ENCODE assay signal across 1 cellular context in the genomic region with DNA sequence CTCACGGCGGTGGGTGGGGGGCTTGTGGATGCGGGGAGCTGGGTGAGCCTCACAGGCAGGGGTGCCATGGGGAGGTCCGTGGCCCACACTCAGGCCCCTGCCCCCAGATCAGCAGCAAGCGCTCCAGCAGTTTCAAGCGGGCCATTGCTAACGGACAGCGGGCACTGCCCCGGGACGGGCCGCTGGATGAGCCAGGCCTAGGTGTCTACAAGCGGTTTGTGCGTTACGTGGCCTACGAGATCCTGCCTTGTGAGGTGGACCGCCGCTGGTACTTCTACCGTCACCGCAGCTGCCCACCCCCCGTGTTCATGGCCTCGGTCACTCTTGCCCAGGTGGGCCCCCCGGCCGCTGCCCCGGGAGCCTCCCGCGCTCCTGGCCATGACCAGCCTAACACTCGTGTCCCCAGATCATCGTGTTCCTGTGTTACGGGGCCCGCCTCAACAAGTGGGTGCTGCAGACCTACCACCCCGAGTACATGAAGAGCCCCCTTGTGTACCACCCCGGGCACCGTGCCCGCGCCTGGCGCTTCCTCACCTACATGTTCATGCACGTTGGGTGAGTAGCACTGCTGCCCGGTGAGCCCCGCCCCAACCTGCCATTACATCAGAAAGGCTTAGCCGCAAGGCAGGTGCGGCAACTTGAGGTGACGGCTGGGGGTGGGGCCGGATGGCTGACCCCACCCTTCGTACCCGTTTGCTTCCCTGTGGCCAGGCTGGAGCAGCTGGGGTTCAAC.
TF ChIP-seq lines count a peak whose summit lies in the region.

No MANE protein-coding gene starts in this region.

TF ChIP-seq in SK-N-SH treated with all-trans-retinoic acid at 6 μM for 48 hours, 23 proteins besides CTCF, POLR2A, EP300 and RAD21 (continued from another document):
- TF ChIP-seq, protein P1, sequence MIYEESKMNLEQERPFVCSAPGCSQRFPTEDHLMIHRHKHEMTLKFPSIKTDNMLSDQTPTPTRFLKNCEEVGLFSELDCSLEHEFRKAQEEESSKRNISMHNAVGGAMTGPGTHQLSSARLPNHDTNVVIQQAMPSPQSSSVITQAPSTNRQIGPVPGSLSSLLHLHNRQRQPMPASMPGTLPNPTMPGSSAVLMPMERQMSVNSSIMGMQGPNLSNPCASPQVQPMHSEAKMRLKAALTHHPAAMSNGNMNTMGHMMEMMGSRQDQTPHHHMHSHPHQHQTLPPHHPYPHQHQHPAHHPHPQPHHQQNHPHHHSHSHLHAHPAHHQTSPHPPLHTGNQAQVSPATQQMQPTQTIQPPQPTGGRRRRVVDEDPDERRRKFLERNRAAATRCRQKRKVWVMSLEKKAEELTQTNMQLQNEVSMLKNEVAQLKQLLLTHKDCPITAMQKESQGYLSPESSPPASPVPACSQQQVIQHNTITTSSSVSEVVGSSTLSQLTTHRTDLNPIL (CRISPR knock-in tag; IDR thresholded peaks at IDR 0.05; ENCODE audit: low read depth), result no peak
- TF ChIP-seq TCF4 (CRISPR knock-in tag; IDR thresholded peaks at IDR 0.05; ENCODE audit: borderline replicate concordance) (no peak), ZFP30 (CRISPR knock-in tag; IDR thresholded peaks at IDR 0.05) (no peak), PPARA (CRISPR knock-in tag; IDR thresholded peaks at IDR 0.05; ENCODE audit: borderline replicate concordance) (no peak), ZFP3 (CRISPR knock-in tag; IDR thresholded peaks at IDR 0.05) (no peak)
- TF ChIP-seq, protein P2, sequence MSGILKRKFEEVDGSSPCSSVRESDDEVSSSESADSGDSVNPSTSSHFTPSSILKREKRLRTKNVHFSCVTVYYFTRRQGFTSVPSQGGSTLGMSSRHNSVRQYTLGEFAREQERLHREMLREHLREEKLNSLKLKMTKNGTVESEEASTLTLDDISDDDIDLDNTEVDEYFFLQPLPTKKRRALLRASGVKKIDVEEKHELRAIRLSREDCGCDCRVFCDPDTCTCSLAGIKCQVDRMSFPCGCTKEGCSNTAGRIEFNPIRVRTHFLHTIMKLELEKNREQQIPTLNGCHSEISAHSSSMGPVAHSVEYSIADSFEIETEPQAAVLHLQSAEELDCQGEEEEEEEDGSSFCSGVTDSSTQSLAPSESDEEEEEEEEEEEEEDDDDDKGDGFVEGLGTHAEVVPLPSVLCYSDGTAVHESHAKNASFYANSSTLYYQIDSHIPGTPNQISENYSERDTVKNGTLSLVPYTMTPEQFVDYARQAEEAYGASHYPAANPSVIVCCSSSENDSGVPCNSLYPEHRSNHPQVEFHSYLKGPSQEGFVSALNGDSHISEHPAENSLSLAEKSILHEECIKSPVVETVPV (CRISPR knock-in tag; IDR thresholded peaks at IDR 0.05), result no peak
- TF ChIP-seq, protein P3, sequence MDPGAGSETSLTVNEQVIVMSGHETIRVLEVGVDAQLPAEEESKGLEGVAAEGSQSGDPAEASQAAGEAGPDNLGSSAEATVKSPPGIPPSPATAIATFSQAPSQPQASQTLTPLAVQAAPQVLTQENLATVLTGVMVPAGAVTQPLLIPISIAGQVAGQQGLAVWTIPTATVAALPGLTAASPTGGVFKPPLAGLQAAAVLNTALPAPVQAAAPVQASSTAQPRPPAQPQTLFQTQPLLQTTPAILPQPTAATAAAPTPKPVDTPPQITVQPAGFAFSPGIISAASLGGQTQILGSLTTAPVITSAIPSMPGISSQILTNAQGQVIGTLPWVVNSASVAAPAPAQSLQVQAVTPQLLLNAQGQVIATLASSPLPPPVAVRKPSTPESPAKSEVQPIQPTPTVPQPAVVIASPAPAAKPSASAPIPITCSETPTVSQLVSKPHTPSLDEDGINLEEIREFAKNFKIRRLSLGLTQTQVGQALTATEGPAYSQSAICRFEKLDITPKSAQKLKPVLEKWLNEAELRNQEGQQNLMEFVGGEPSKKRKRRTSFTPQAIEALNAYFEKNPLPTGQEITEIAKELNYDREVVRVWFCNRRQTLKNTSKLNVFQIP (CRISPR knock-in tag; IDR thresholded peaks at IDR 0.05; ENCODE audit: borderline replicate concordance, low read depth), result no peak
- TF ChIP-seq, protein P4, sequence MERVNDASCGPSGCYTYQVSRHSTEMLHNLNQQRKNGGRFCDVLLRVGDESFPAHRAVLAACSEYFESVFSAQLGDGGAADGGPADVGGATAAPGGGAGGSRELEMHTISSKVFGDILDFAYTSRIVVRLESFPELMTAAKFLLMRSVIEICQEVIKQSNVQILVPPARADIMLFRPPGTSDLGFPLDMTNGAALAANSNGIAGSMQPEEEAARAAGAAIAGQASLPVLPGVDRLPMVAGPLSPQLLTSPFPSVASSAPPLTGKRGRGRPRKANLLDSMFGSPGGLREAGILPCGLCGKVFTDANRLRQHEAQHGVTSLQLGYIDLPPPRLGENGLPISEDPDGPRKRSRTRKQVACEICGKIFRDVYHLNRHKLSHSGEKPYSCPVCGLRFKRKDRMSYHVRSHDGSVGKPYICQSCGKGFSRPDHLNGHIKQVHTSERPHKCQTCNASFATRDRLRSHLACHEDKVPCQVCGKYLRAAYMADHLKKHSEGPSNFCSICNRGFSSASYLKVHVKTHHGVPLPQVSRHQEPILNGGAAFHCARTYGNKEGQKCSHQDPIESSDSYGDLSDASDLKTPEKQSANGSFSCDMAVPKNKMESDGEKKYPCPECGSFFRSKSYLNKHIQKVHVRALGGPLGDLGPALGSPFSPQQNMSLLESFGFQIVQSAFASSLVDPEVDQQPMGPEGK (CRISPR knock-in tag; IDR thresholded peaks at IDR 0.05; ENCODE audit: borderline replicate concordance), result no peak
